9 cellular contexts compared by ENCODE assay signal in the genomic region with DNA sequence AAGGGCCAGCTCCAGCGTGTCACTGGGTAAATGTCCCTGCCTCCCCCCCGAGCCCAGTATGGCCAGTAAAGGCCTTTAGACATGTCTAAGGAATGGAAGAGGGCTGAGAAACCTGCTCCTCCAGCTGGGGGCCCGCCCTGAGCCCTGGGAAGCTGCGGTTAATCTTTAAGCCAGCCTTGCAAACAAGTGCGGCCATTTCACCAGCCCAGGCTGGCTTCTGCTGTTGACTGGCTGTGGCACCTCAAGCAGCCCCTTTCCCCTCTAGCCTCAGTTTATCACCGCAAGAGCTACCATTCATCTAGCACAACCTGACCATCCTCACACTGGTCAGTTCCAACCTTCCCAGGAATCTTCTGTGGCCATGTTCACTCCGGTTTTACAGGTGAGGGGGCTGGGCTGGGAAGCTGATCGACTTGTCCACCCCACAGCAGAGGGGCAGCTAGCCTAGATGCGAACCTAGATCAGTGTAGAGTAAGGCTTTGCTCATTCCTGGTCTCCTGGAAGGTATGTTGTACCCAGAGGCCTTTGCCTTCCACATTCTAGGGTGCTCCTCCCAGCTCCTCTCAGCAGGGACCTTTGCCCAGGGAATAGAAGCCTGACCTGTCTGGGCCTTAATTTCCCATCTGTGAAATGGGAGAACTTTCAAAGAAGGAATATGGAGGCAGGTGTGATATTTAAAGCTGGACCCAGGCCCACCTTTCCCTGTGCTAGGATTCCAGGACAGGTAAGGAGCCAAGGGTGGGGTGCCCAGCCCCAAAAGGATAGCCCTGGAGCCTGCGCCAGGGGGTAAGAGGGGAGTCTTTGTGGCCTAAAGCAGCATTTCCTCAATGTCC. TPM values are rescaled to one million over a fixed set of nuclear protein-coding genes. Genes with fewer than 3 reads are reported as not detected.
DNase-seq lines count a peak whose midpoint lies in the region; ATAC-seq and TF ChIP-seq lines count a peak whose summit lies in the region.
"Had no signal": no experiment of that assay in that cellular context is flagged by ENCODE, and none has a peak within 500 bp of the region (broad histone marks: within the 10 kb centered on the region; RNA-seq: fewer than 3 reads in every experiment).

No MANE protein-coding gene starts in this region.

- H3K9me3 ChIP-seq in CD4-positive, alpha-beta T cell (ENCODE audit: control insufficient read depth, low read length) = no peaks in the 10 kb centered on the region
- no peaks in the 10 kb centered on the region for H3K9me3 ChIP-seq in HAP-1
- H3K9me3 ChIP-seq: neutrophil had no signal

- POLR2A ChIA-PET in CD4-positive, alpha-beta T cell (lab: Charles Lee) = no interaction called here

- no peak overlapping the region for H3K27ac ChIP-seq in CD4-positive, alpha-beta T cell (ENCODE audit: low read depth, low read length)
- H3K27ac ChIP-seq in coronary artery = peak overlapping the region in 1 of 2 donors; percentile 89
- H3K27ac ChIP-seq: neutrophil had no signal

- no peak for ATAC-seq in CD4-positive, alpha-beta T cell (ENCODE audit: poor library complexity)
- no peak for ATAC-seq in natural killer cell treated with Interleukin-12 subunit alpha and Interleukin-12 subunit beta and Interleukin-15 and Interleukin-18, amount 100 ng/mL, for 72 hours
- ATAC-seq in GM19023 (IDR thresholded peaks at IDR 0.05; ENCODE audit: unreplicated experiment) = no peak

- H3K36me3 Mint-ChIP-seq in CD4-positive, alpha-beta T cell (ENCODE audit: low read depth) = no peaks in the 10 kb centered on the region
- H3K36me3 Mint-ChIP-seq in natural killer cell treated with Interleukin-12 subunit alpha and Interleukin-12 subunit beta and Interleukin-15 and Interleukin-18, amount 100 ng/mL, for 72 hours = no peaks in the 10 kb centered on the region

- DNase-seq in CD4-positive, alpha-beta T cell = no peak
- DNase-seq in HuH-7 (ENCODE audit: low spot score) (peak; percentile 80), coronary artery (ENCODE audit: low spot score) (peak; percentile 57), T1000 (lab: John Stamatoyannopoulos, UW) (no peak), HAP-1 (ENCODE audit: low spot score in 2 of 2) (no peak), NCI-H510A treated with DMSO at 0.1 percent for 48 hours (lab: John Stamatoyannopoulos, UW) (no peak)
- no peak for DNase-seq in natural killer cell treated with Interleukin-12 subunit alpha and Interleukin-12 subunit beta and Interleukin-15 and Interleukin-18, amount 100 ng/mL, for 72 hours (ENCODE audit: low spot score)

- H3K27ac Mint-ChIP-seq in CD4-positive, alpha-beta T cell = peak overlapping the region; percentile 17
- peak overlapping the region in 1 of 2 donors; percentile 63 for H3K27ac Mint-ChIP-seq in natural killer cell treated with Interleukin-12 subunit alpha and Interleukin-12 subunit beta and Interleukin-15 and Interleukin-18, amount 100 ng/mL, for 72 hours

- no peaks in the 10 kb centered on the region for H3K27me3 ChIP-seq in CD4-positive, alpha-beta T cell (ENCODE audit: control insufficient read depth, insufficient read depth, low read length)
- H3K27me3 ChIP-seq in HAP-1 (ENCODE audit: low read depth) = no peaks in the 10 kb centered on the region

- no peaks in the 10 kb centered on the region for H3K27me3 Mint-ChIP-seq in CD4-positive, alpha-beta T cell
- H3K27me3 Mint-ChIP-seq in natural killer cell treated with Interleukin-12 subunit alpha and Interleukin-12 subunit beta and Interleukin-15 and Interleukin-18, amount 100 ng/mL, for 72 hours = no peaks in the 10 kb centered on the region

- CTCF ChIA-PET in CD4-positive, alpha-beta T cell (lab: Charles Lee) = interaction anchor here (0.7 kb wide), 1 partner anchor 18 kb away, joined by 3 read pairs; no protein-coding TSS in a partner anchor

- peaks cover 21% of the 10 kb centered on the region for H3K4me1 Mint-ChIP-seq in CD4-positive, alpha-beta T cell (ENCODE audit: low read depth)
- peaks cover 4 to 28% of the 10 kb centered on the region in 2 donors for H3K4me1 Mint-ChIP-seq in natural killer cell treated with Interleukin-12 subunit alpha and Interleukin-12 subunit beta and Interleukin-15 and Interleukin-18, amount 100 ng/mL, for 72 hours (ENCODE audit: low read depth in 2 of 2)

- H3K36me3 ChIP-seq in HAP-1 (replicated peaks) = no peaks in the 10 kb centered on the region
- H3K36me3 ChIP-seq: neutrophil had no signal

- intact Hi-C loops in CD4-positive, alpha-beta T cell (cut with DNase I, micrococcal nuclease) = loop anchor here in 1 of 2 experiments (5.0 kb wide), 1 partner anchor 52 kb away; no protein-coding TSS in a partner anchor

- in situ Hi-C loops in HAP-1 (cut with MboI; ENCODE audit: low sequenced_read_pairs) = no loop called here

- peak overlapping the region; percentile 86 for H3K4me3 Mint-ChIP-seq in CD4-positive, alpha-beta T cell
- H3K4me3 Mint-ChIP-seq in natural killer cell treated with Interleukin-12 subunit alpha and Interleukin-12 subunit beta and Interleukin-15 and Interleukin-18, amount 100 ng/mL, for 72 hours = peak overlapping the region; percentile 55

- H3K4me3 ChIP-seq in coronary artery = no peak overlapping the region
- H3K4me3 ChIP-seq in HAP-1 = no peak overlapping the region; the same call in 1 of the 2 replicates

- no peaks in the 10 kb centered on the region for H3K9me3 Mint-ChIP-seq in CD4-positive, alpha-beta T cell
- no peaks in the 10 kb centered on the region for H3K9me3 Mint-ChIP-seq in natural killer cell treated with Interleukin-12 subunit alpha and Interleukin-12 subunit beta and Interleukin-15 and Interleukin-18, amount 100 ng/mL, for 72 hours

- peaks cover 2% of the 10 kb centered on the region; the same call in 1 of the 2 replicates for H3K4me1 ChIP-seq in HAP-1

- no peak for TF ChIP-seq CTCF in CD4-positive, alpha-beta T cell (IDR thresholded peaks at IDR 0.05)
- TF ChIP-seq CTCF in coronary artery (IDR thresholded peaks at IDR 0.05) = no peak

RNA-seq across cellular contexts. Expression of gene SRC, which starts 1.2 kb away (rescaled TPM):
- total RNA-seq in CD4-positive, alpha-beta T cell = 1 to 10 TPM; 2.5 to 3.1 TPM
- total RNA-seq in natural killer cell treated with Interleukin-12 subunit alpha and Interleukin-12 subunit beta and Interleukin-15 and Interleukin-18, amount 100 ng/mL, for 72 hours = 1 to 10 TPM; 6.8 to 8.6 TPM

RNA-seq across cellular contexts. Expression of gene MANBAL, which starts 55.3 kb away (rescaled TPM):
- total RNA-seq in CD4-positive, alpha-beta T cell = 1 to 10 TPM; 3.5 to 4.2 TPM
- total RNA-seq in natural killer cell treated with Interleukin-12 subunit alpha and Interleukin-12 subunit beta and Interleukin-15 and Interleukin-18, amount 100 ng/mL, for 72 hours = 10 to 100 TPM; 12.7 to 14.4 TPM

Comparison
In these comparisons a context has a peak if more than half of its experiments do, and no peak if none do; other contexts are left out.
1. DNase-seq: peak in HuH-7 (single experiment) and coronary artery (single experiment); none in CD4-positive, alpha-beta T cell (0 of 10), natural killer cell treated with Interleukin-12 subunit alpha and Interleukin-12 subunit beta and Interleukin-15 and Interleukin-18, amount 100 ng/mL, for 72 hours (single experiment), T1000 (single experiment), HAP-1 (0 of 2) and NCI-H510A treated with DMSO at 0.1 percent for 48 hours (single experiment).